16 cellular contexts compared by ENCODE assay signal in genomic region chr3:48397767-48398681, GRCh38. TPM values are rescaled to one million over a fixed set of nuclear protein-coding genes. Genes with fewer than 3 reads are reported as not detected.
A peak's percentile ranks its signal among the peaks of the same experiment; 100 is the strongest.
DNase-seq lines count a peak whose midpoint lies in the region; TF ChIP-seq lines count a peak whose summit lies in the region.
"Had no signal": no experiment of that assay in that cellular context is flagged by ENCODE, and none has a peak within 500 bp of the region (broad histone marks: within the 10 kb centered on the region; RNA-seq: fewer than 3 reads in every experiment).

No MANE protein-coding gene starts in this region.

- H3K4me1 Mint-ChIP-seq in H9 (peaks cover 10% of the 10 kb centered on the region in 2 experiments), endothelial cell (ENCODE audit: unreplicated experiment) (peaks cover 4% of the 10 kb centered on the region)
- H3K4me1 Mint-ChIP-seq: activated CD4-positive, alpha-beta T cell treated with anti-CD3 and anti-CD28 coated beads, Interleukin-2, amount 10 ng/mL, durations not matched to agents 7 days and 5 days had no signal

- no peak overlapping the region for H4K5ac ChIP-seq in H9 (ENCODE audit: insufficient read length, low read depth, low read length)

- H2BK15ac ChIP-seq in H9 (ENCODE audit: low read depth, low read length), result no peak overlapping the region

- H3K18ac ChIP-seq in H9 (ENCODE audit: insufficient read length, low read depth, low read length), result no peak overlapping the region

- CTCF ChIA-PET in HEK293T (lab: Yijun Ruan, JAX), result interaction anchor here (8.0 kb wide), 1 partner anchor 37 kb away, joined by 213 read pairs; no protein-coding TSS in a partner anchor

- no peaks in the 10 kb centered on the region for H3K36me3 ChIP-seq in ovary
- no peaks in the 10 kb centered on the region for H3K36me3 ChIP-seq in Karpas-422 (ENCODE audit: insufficient read depth, low read length)

- H3K4ac ChIP-seq in H9 (ENCODE audit: low read depth, low read length), result no peak overlapping the region

- H3K4me3 ChIP-seq in ovary (no peak overlapping the region), Karpas-422 (ENCODE audit: low read length) (no peak overlapping the region)

- no peaks in the 10 kb centered on the region for H3K23me2 ChIP-seq in H9 (ENCODE audit: insufficient read length, low read depth, low read length, poor library complexity, severe bottlenecking)

- TF ChIP-seq CTCF in H9 (conservative IDR thresholded peaks at IDR 0.05) (no peak), endothelial cell (IDR thresholded peaks at IDR 0.05; ENCODE audit: unreplicated experiment) (no peak), ovary (IDR thresholded peaks at IDR 0.05) (no peak)

- H2AK5ac ChIP-seq in H9 (ENCODE audit: insufficient read length, low read length), result no peak overlapping the region

- H3K4me3 Mint-ChIP-seq in H9, result no peak overlapping the region
- H3K4me3 Mint-ChIP-seq in endothelial cell (ENCODE audit: unreplicated experiment), result peak overlapping the region; percentile 57
- H3K4me3 Mint-ChIP-seq: activated CD4-positive, alpha-beta T cell treated with anti-CD3 and anti-CD28 coated beads, Interleukin-2, amount 10 ng/mL, durations not matched to agents 7 days and 5 days; activated naive CD8-positive, alpha-beta T cell treated with anti-CD3 and anti-CD28 coated beads for 36 hours; activated T-cell treated with anti-CD3 and anti-CD28 coated beads, Interleukin-2, amount 50 U/mL, for 4 hours had no signal

- H4K91ac ChIP-seq in H9 (ENCODE audit: insufficient read length, low read depth, low read length), result no peak overlapping the region

- H3K9me3 Mint-ChIP-seq in H9, result no peaks in the 10 kb centered on the region
- H3K9me3 Mint-ChIP-seq in endothelial cell (ENCODE audit: unreplicated experiment), result no peaks in the 10 kb centered on the region
- H3K9me3 Mint-ChIP-seq: activated CD4-positive, alpha-beta T cell treated with anti-CD3 and anti-CD28 coated beads, Interleukin-2, amount 10 ng/mL, durations not matched to agents 7 days and 5 days; activated naive CD8-positive, alpha-beta T cell treated with anti-CD3 and anti-CD28 coated beads for 36 hours; activated T-cell treated with anti-CD3 and anti-CD28 coated beads, Interleukin-2, amount 50 U/mL, for 4 hours had no signal

- DNase-seq in H9 (peak; percentile 22), endothelial cell (ENCODE audit: low spot score) (no peak), ovary (peak in 3 of 5 donors; percentile 8 to 14 (median 14)), NK-92 (lab: John Stamatoyannopoulos, UW; ENCODE audit: unreplicated experiment) (no peak), Karpas-422 (no peak), HEK293T (ENCODE audit: extremely low spot score) (no peak)
- DNase-seq: activated CD4-positive, alpha-beta T cell treated with anti-CD3 and anti-CD28 coated beads, Interleukin-2, amount 10 ng/mL, durations not matched to agents 7 days and 5 days; activated naive CD8-positive, alpha-beta T cell treated with anti-CD3 and anti-CD28 coated beads for 36 hours; activated T-cell treated with anti-CD3 and anti-CD28 coated beads, Interleukin-2, amount 50 U/mL, for 4 hours; COR-L47; islet precursor cell; NCI-H1105; NCI-H2171; NCI-H82; stimulated activated CD4-positive, alpha-beta T cell treated with anti-CD3 and anti-CD28 coated beads, Interleukin-2, amount 100 ng/mL, for 24 hours had no signal

- TF ChIP-seq POLR2A in ovary (IDR thresholded peaks at IDR 0.05), result no peak

- intact Hi-C loops in ovary (cut with DNase I), result loop anchor here in 1 of 4 donors (10.0 kb wide), 1 partner anchor 157 kb away; the partner anchor contains the start of gene PFKFB4

- no peak overlapping the region for H3K27ac ChIP-seq in H9 (ENCODE audit: insufficient read length, low read depth, low read length)
- H3K27ac ChIP-seq in ovary, result no peak overlapping the region
- no peak overlapping the region for H3K27ac ChIP-seq in Karpas-422 (ENCODE audit: low read length)
- H3K27ac ChIP-seq: KMS-11 had no signal

- H3K23ac ChIP-seq in H9 (ENCODE audit: insufficient read length, low read depth, low read length), result no peak overlapping the region

- H3K79me1 ChIP-seq in H9 (ENCODE audit: insufficient read depth, low read depth, low read length, poor library complexity, severe bottlenecking), result no peaks in the 10 kb centered on the region

- WGBS in H9 (ENCODE audit: extremely low coverage, insufficient read length, low lambda C conversion rate), result no CpG with 5 or more reads among the region's 9 CpGs
- 62 to 68% (median 65%) methylated on average over 9 of the region's 9 CpGs for WGBS in ovary, 3 donors

- H3K56ac ChIP-seq in H9 (ENCODE audit: insufficient read length, low read depth, low read length), result no peak overlapping the region

- H4K8ac ChIP-seq in H9 (replicated peaks; ENCODE audit: insufficient read length, low read depth, low read length), result no peak overlapping the region

- peak overlapping the region in 1 of 3 experiments; percentile 35; a peak in 1 of 7 replicates for H3K27ac Mint-ChIP-seq in H9
- H3K27ac Mint-ChIP-seq in endothelial cell (ENCODE audit: unreplicated experiment), result peak overlapping the region; percentile 75
- H3K27ac Mint-ChIP-seq: activated CD4-positive, alpha-beta T cell treated with anti-CD3 and anti-CD28 coated beads, Interleukin-2, amount 10 ng/mL, durations not matched to agents 7 days and 5 days; activated naive CD8-positive, alpha-beta T cell treated with anti-CD3 and anti-CD28 coated beads for 36 hours had no signal

- no peaks in the 10 kb centered on the region for H3K9me2 ChIP-seq in Karpas-422 (replicated peaks; ENCODE audit: insufficient read depth, low read length)

- H3K9me3 ChIP-seq in H9 (ENCODE audit: control insufficient read depth, low read depth, low read length), result no peaks in the 10 kb centered on the region
- H3K9me3 ChIP-seq in ovary, result no peaks in the 10 kb centered on the region
- no peaks in the 10 kb centered on the region for H3K9me3 ChIP-seq in Karpas-422 (ENCODE audit: low read length)

- H2AFZ ChIP-seq in H9 (ENCODE audit: low read length) (no peak overlapping the region), Karpas-422 (ENCODE audit: low read length) (no peak overlapping the region)

- no peak overlapping the region for H2BK20ac ChIP-seq in H9 (ENCODE audit: low read depth, low read length, poor library complexity, severe bottlenecking)

- no peak overlapping the region for H3K9ac ChIP-seq in H9 (ENCODE audit: extremely low read depth, insufficient read length, low read length)
- H3K9ac ChIP-seq in Karpas-422 (ENCODE audit: low read length), result no peak overlapping the region
- H3K9ac ChIP-seq: KMS-11 had no signal

- H4K20me1 ChIP-seq in H9 (ENCODE audit: control insufficient read depth, insufficient read depth, insufficient read length) (no peaks in the 10 kb centered on the region), Karpas-422 (ENCODE audit: insufficient read depth, low read depth, low read length) (no peaks in the 10 kb centered on the region)

- H3K79me2 ChIP-seq in H9 (ENCODE audit: insufficient read depth, low read length) (no peaks in the 10 kb centered on the region), Karpas-422 (ENCODE audit: low read length) (no peaks in the 10 kb centered on the region)

- no peak overlapping the region for H3T11ph ChIP-seq in H9 (ENCODE audit: low read length)

- H2BK5ac ChIP-seq in H9 (ENCODE audit: insufficient read length, low read length), result no peak overlapping the region

- peaks cover 3 to 22% (median 8%) of the 10 kb centered on the region in 3 experiments; a peak in 6 of 7 replicates for H3K36me3 Mint-ChIP-seq in H9 (ENCODE audit: insufficient read depth in 1 of 3, low read depth in 3 of 3)
- H3K36me3 Mint-ChIP-seq in endothelial cell (ENCODE audit: low read depth, unreplicated experiment), result peaks cover under 1% of the 10 kb centered on the region
- H3K36me3 Mint-ChIP-seq: activated naive CD8-positive, alpha-beta T cell treated with anti-CD3 and anti-CD28 coated beads for 36 hours had no signal

- no peak for TF ChIP-seq EP300 in ovary (IDR thresholded peaks at IDR 0.05)

- no peak overlapping the region for H2BK12ac ChIP-seq in H9 (ENCODE audit: insufficient read length, low read depth, low read length)

- H3K27me3 Mint-ChIP-seq in H9 (ENCODE audit: low read depth) (peaks cover 10% of the 10 kb centered on the region), endothelial cell (ENCODE audit: unreplicated experiment) (peaks cover 11% of the 10 kb centered on the region)

- no peak overlapping the region for H3K14ac ChIP-seq in H9 (ENCODE audit: insufficient read depth, low read length)

- POLR2A ChIA-PET in HEK293T (lab: Yijun Ruan, JAX), result interaction anchor here (0.6 kb wide), 1 partner anchor 42 kb away, joined by 3 read pairs; the partner anchor contains the start of genes CCDC51 and TMA7

- H3K4me1 ChIP-seq in H9 (ENCODE audit: insufficient read depth, low read length) (0 out of 2 replicates have a peak, but pooled peaks cover 2% of the 10 kb centered on the region), ovary (ENCODE audit: insufficient read depth) (peaks cover 2% of the 10 kb centered on the region), Karpas-422 (ENCODE audit: low read length) (peaks cover 7% of the 10 kb centered on the region)

- no peak overlapping the region for H2BK120ac ChIP-seq in H9 (ENCODE audit: low read depth, low read length, poor library complexity, severe bottlenecking)

- H3K27me3 ChIP-seq in H9 (ENCODE audit: insufficient read depth, low read length) (no peaks in the 10 kb centered on the region), ovary (no peaks in the 10 kb centered on the region), Karpas-422 (ENCODE audit: low read length) (no peaks in the 10 kb centered on the region)

- H3K4me2 ChIP-seq in H9 (ENCODE audit: insufficient read depth, insufficient read length, low read length), result no peak overlapping the region
- H3K4me2 ChIP-seq in Karpas-422 (ENCODE audit: low read depth, low read length, poor library complexity, severe bottlenecking), result no peak overlapping the region
- H3K4me2 ChIP-seq: KMS-11 had no signal

RNA-seq across cellular contexts. Expression of gene FBXW12, which starts 26.0 kb away (rescaled TPM):
- total RNA-seq in H9 (2021) (0.59 and 0.74 TPM in 2 replicates), endothelial cell (ENCODE audit: unreplicated experiment) (not detected), ovary (under 1 TPM in 4 of 7 donors, not detected in 3; 0.22 to 0.46 (median 0.28) TPM)
- under 1 TPM in 1 of 2 donors, not detected in 1; 0.33 TPM for polyA plus RNA-seq in ovary
- not detected in 2 replicates for total RNA-seq in Karpas-422 (2014; rRNA removed; shearing (Covaris generic); ENCODE audit: low replicate concordance)
- total RNA-seq: activated CD4-positive, alpha-beta T cell treated with anti-CD3 and anti-CD28 coated beads, Interleukin-2, amount 10 ng/mL, durations not matched to agents 7 days and 5 days; activated naive CD8-positive, alpha-beta T cell treated with anti-CD3 and anti-CD28 coated beads for 36 hours; activated T-cell treated with anti-CD3 and anti-CD28 coated beads, Interleukin-2, amount 50 U/mL, for 4 hours had no signal

RNA-seq across cellular contexts. Expression of gene PLXNB1, which starts 31.9 kb away (rescaled TPM):
- total RNA-seq in H9 (2021) (175 and 184 TPM in 2 replicates), endothelial cell (ENCODE audit: unreplicated experiment) (68.7 TPM), ovary (100 to 1,000 TPM in 2 of 7 donors, 10 to 100 TPM in 5; 70.8 to 166 (median 83.7) TPM)
- 10 to 100 TPM; 11.2 to 90.2 TPM for polyA plus RNA-seq in ovary
- total RNA-seq in Karpas-422 (2014; rRNA removed; shearing (Covaris generic); ENCODE audit: low replicate concordance), result 34.0 and 48.3 TPM in 2 replicates

RNA-seq across cellular contexts. Expression of gene CCDC51, which starts 41.9 kb away (rescaled TPM):
- 20.0 and 22.0 TPM in 2 replicates for total RNA-seq in H9 (2021)
- total RNA-seq in endothelial cell (ENCODE audit: unreplicated experiment), result 11.8 TPM
- total RNA-seq in ovary, result 1 to 10 TPM; 6.3 to 8.5 (median 7.5) TPM
- 1 to 10 TPM; 9.1 to 9.9 TPM for polyA plus RNA-seq in ovary
- total RNA-seq in Karpas-422 (2014; rRNA removed; shearing (Covaris generic); ENCODE audit: low replicate concordance), result 22.0 and 28.3 TPM in 2 replicates

RNA-seq across cellular contexts. Expression of gene TMA7, which starts 42.0 kb away (rescaled TPM):
- 305 and 309 TPM in 2 replicates for total RNA-seq in H9 (2021)
- 326 TPM for total RNA-seq in endothelial cell (ENCODE audit: unreplicated experiment)
- total RNA-seq in ovary, result 100 to 1,000 TPM; 138 to 318 (median 199) TPM
- 100 to 1,000 TPM; 350 to 380 TPM for polyA plus RNA-seq in ovary
- total RNA-seq in Karpas-422 (2014; rRNA removed; shearing (Covaris generic); ENCODE audit: low replicate concordance), result 300 and 483 TPM in 2 replicates

RNA-seq across cellular contexts. Expression of gene ATRIP, which starts 48.5 kb away (rescaled TPM):
- total RNA-seq in H9 (2021), result 16.3 and 17.5 TPM in 2 replicates
- 11.2 TPM for total RNA-seq in endothelial cell (ENCODE audit: unreplicated experiment)
- total RNA-seq in ovary, result 1 to 10 TPM; 3.9 to 7.9 (median 6.4) TPM
- polyA plus RNA-seq in ovary, result 10 to 100 TPM in 1 of 2 donors, 1 to 10 TPM in 1; 6.4 to 11.4 TPM
- 7.3 and 10.9 TPM in 2 replicates for total RNA-seq in Karpas-422 (2014; rRNA removed; shearing (Covaris generic); ENCODE audit: low replicate concordance)

Comparison
In these comparisons a context has a peak if more than half of its experiments do, and no peak if none do; other contexts are left out.
1. DNase-seq: peak in H9 (single experiment) and ovary (3 of 5); none in endothelial cell (single experiment), NK-92 (single experiment), Karpas-422 (single experiment) and HEK293T (single experiment).